In genomic region chr1:90850925-90851710, GRCh38 we compare ENCODE assay signal across 8 cellular contexts.
DNase-seq lines count a peak whose midpoint lies in the region; ATAC-seq and TF ChIP-seq lines count a peak whose summit lies in the region.

No MANE protein-coding gene starts in this region.

- H3K9me3 Mint-ChIP-seq in activated naive CD4-positive, alpha-beta T cell treated with anti-CD3 and anti-CD28 coated beads, Interleukin-2, amount 10 ng/mL, durations not matched to agents 7 days and 5 days: no peaks in the 10 kb centered on the region

- no peaks in the 10 kb centered on the region for H3K79me2 ChIP-seq in parathyroid adenoma

- intact Hi-C loops in Right ventricle myocardium superior (cut with DNase I): no loop called here

- peaks cover 13% of the 10 kb centered on the region for H3K4me1 Mint-ChIP-seq in activated naive CD4-positive, alpha-beta T cell treated with anti-CD3 and anti-CD28 coated beads, Interleukin-2, amount 10 ng/mL, durations not matched to agents 7 days and 5 days

- no peak for TF ChIP-seq EP300 in tibial nerve (IDR thresholded peaks at IDR 0.05)

- no peaks in the 10 kb centered on the region for H3K36me3 Mint-ChIP-seq in activated naive CD4-positive, alpha-beta T cell treated with anti-CD3 and anti-CD28 coated beads, Interleukin-2, amount 10 ng/mL, durations not matched to agents 7 days and 5 days

- no peaks in the 10 kb centered on the region for H3K9me3 ChIP-seq in parathyroid adenoma (ENCODE audit: control insufficient read depth, low read length)
- no peaks in the 10 kb centered on the region for H3K9me3 ChIP-seq in tibial nerve

- H3K27ac Mint-ChIP-seq in activated naive CD4-positive, alpha-beta T cell treated with anti-CD3 and anti-CD28 coated beads, Interleukin-2, amount 10 ng/mL, durations not matched to agents 7 days and 5 days: no peak overlapping the region

- no peaks in the 10 kb centered on the region for H3K27me3 ChIP-seq in parathyroid adenoma (ENCODE audit: control insufficient read depth, insufficient read depth, low read length)
- H3K27me3 ChIP-seq in tibial nerve: no peaks in the 10 kb centered on the region

- peaks cover 60% of the 10 kb centered on the region for H3K27me3 Mint-ChIP-seq in activated naive CD4-positive, alpha-beta T cell treated with anti-CD3 and anti-CD28 coated beads, Interleukin-2, amount 10 ng/mL, durations not matched to agents 7 days and 5 days

- DNase-seq in DMS53 treated with DMSO at 0.1 percent for 48 hours (lab: John Stamatoyannopoulos, UW; ENCODE audit: unreplicated experiment) (peak; percentile 84), HuH-7.5 (ENCODE audit: low spot score) (peak; percentile 51), SK-N-DZ (ENCODE audit: low spot score) (peak; percentile 74), Right ventricle myocardium superior (peak; percentile 87), tibial nerve (ENCODE audit: low spot score in 2 of 2) (peak; percentile 55 to 57)
- DNase-seq in activated naive CD4-positive, alpha-beta T cell treated with anti-CD3 and anti-CD28 coated beads, Interleukin-2, amount 10 ng/mL, durations not matched to agents 7 days and 5 days: peak; percentile 80

- peak overlapping the region; percentile 95 for H3K4me2 ChIP-seq in parathyroid adenoma (ENCODE audit: low read length)

- CTCF ChIA-PET in activated naive CD4-positive, alpha-beta T cell treated with anti-CD3 and anti-CD28 coated beads, Interleukin-2, amount 10 ng/mL, durations not matched to agents 7 days and 5 days (lab: Charles Lee): interaction anchor here (1.0 to 1.4 kb wide), 5 partner anchors 108 to 315 kb away, joined by 3 to 5 read pairs (median 4); no protein-coding TSS in a partner anchor

- WGBS in tibial nerve, 2 donors: 0% methylated on average over 1 to 32 of the region's 77 CpGs

- TF ChIP-seq CTCF in parathyroid adenoma (IDR thresholded peaks at IDR 0.05) (peak; percentile 54), tibial nerve (IDR thresholded peaks at IDR 0.05) (peak; percentile 70 to 99 (median 86))

- H3K36me3 ChIP-seq in parathyroid adenoma (ENCODE audit: control insufficient read depth, insufficient read depth, low read length) (no peaks in the 10 kb centered on the region), tibial nerve (no peaks in the 10 kb centered on the region)

- H3K4me3 Mint-ChIP-seq in activated naive CD4-positive, alpha-beta T cell treated with anti-CD3 and anti-CD28 coated beads, Interleukin-2, amount 10 ng/mL, durations not matched to agents 7 days and 5 days: peak overlapping the region; percentile 74

- H3K4me3 ChIP-seq in parathyroid adenoma (ENCODE audit: low read depth, low read length) (peak overlapping the region; percentile 64), tibial nerve (peak overlapping the region; percentile 52 to 95 (median 68))

- TF ChIP-seq POLR2A in tibial nerve (IDR thresholded peaks at IDR 0.05): peak in 1 of 2 donors; percentile 43

- ATAC-seq in GM21576 (IDR thresholded peaks at IDR 0.05; ENCODE audit: unreplicated experiment) (peak; percentile 98), Right ventricle myocardium superior (ENCODE audit: poor library complexity) (peak; percentile 99)

- no peak overlapping the region for H3K27ac ChIP-seq in parathyroid adenoma
- peak overlapping the region; percentile 47 to 73 (median 66) for H3K27ac ChIP-seq in tibial nerve

- H3K9ac ChIP-seq in parathyroid adenoma: no peak overlapping the region

- H3K4me1 ChIP-seq in parathyroid adenoma (no peaks in the 10 kb centered on the region), tibial nerve (peaks cover 0 to 12% (median 0%) of the 10 kb centered on the region in 4 donors)

- peak overlapping the region; percentile 94 for H2AFZ ChIP-seq in parathyroid adenoma
